19 cellular contexts compared by ENCODE assay signal in genomic region chr2:241381872-241382271, GRCh38.
"Had no signal": no experiment of that assay in that cellular context is flagged by ENCODE, and none has a peak within 500 bp of the region (broad histone marks: within the 10 kb centered on the region; RNA-seq: fewer than 3 reads in every experiment).

No MANE protein-coding gene starts in this region.

- H3K4me3 ChIP-seq: dorsolateral prefrontal cortex, esophagus muscularis mucosa, gastrocnemius medialis, thyroid gland had no signal

- H3K36me3 ChIP-seq: gastrocnemius medialis, thyroid gland had no signal

- H3K9me3 ChIP-seq: esophagus muscularis mucosa, gastrocnemius medialis, thyroid gland had no signal

- H3K27me3 ChIP-seq: dorsolateral prefrontal cortex, esophagus muscularis mucosa, gastrocnemius medialis, thyroid gland had no signal

- H3K27ac ChIP-seq: esophagus muscularis mucosa, gastrocnemius medialis, thyroid gland had no signal

- ATAC-seq: effector memory CD8-positive, alpha-beta T cell; gastrocnemius medialis; left cardiac atrium; natural killer cell had no signal

- DNase-seq: activated CD4-positive, alpha-beta memory T cell treated with anti-CD3 and anti-CD28 coated beads for 36 hours; activated CD4-positive, alpha-beta T cell treated with anti-CD3 and anti-CD28 coated beads for 48 hours; activated naive CD4-positive, alpha-beta T cell treated with Interleukin-2 at 50 U/mL for 16 hours; activated naive CD8-positive, alpha-beta T cell treated with anti-CD3 and anti-CD28 coated beads for 36 hours; activated T-cell treated with anti-CD3 and anti-CD28 coated beads, Interleukin-2, amount 50 U/mL, for 48 hours; dorsolateral prefrontal cortex; effector memory CD8-positive, alpha-beta T cell; gastrocnemius medialis; hypothalamus; islet precursor cell; left cardiac atrium; midbrain; natural killer cell; posterior cingulate gyrus; stimulated activated CD4-positive, alpha-beta T cell treated with anti-CD3 and anti-CD28 coated beads, Interleukin-2, amount 100 ng/mL, for 48 hours; stimulated activated naive CD4-positive, alpha-beta T cell treated with Interleukin-2 at 50 U/mL for 16 hours; T-helper 1 cell; thyroid gland had no signal
